1 cellular context compared by ENCODE assay signal in the genomic region with DNA sequence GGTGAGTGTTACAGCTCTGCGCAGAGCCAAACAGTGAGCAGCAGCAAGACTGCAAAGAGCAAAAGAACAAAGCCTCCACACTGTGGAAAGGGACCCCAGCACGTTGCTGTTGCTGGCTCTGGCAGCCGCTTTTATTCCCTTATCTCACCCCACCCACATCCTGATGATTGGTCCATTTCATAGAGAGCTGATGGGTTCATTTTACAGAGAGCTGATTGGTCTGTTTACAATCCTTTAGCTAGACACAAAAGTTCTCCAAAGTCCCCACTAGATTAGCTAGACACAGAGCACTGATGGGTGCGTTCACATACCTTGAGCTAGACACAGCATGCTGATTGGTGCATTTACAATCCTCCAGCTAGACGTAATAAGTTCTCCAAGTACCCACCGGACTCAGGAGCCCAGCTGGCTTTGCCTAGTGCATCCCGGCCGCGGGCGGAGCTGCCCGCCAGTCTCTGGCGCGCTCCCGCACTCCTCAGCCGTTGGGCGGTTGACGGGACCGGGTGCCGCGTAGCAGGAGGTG.
TF ChIP-seq lines count a peak whose summit lies in the region.

No MANE protein-coding gene starts in this region.

TF ChIP-seq in SK-N-SH, 30 proteins besides CTCF, POLR2A, EP300 and RAD21:
- TF ChIP-seq RCOR1 (IDR thresholded peaks at IDR 0.05; ENCODE audit: low read length) (0 out of 2 replicates have a peak, but pooled peaks have one; percentile 10), POLR2AphosphoS5 (IDR thresholded peaks at IDR 0.05; ENCODE audit: low read depth, low read length) (peak; percentile 44; the same call in 1 of the 2 replicates)
- TF ChIP-seq, protein P1, sequence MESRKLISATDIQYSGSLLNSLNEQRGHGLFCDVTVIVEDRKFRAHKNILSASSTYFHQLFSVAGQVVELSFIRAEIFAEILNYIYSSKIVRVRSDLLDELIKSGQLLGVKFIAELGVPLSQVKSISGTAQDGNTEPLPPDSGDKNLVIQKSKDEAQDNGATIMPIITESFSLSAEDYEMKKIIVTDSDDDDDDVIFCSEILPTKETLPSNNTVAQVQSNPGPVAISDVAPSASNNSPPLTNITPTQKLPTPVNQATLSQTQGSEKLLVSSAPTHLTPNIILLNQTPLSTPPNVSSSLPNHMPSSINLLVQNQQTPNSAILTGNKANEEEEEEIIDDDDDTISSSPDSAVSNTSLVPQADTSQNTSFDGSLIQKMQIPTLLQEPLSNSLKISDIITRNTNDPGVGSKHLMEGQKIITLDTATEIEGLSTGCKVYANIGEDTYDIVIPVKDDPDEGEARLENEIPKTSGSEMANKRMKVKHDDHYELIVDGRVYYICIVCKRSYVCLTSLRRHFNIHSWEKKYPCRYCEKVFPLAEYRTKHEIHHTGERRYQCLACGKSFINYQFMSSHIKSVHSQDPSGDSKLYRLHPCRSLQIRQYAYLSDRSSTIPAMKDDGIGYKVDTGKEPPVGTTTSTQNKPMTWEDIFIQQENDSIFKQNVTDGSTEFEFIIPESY (IDR thresholded peaks at IDR 0.05; ENCODE audit: borderline replicate concordance, low read depth): 0 out of 2 replicates have a peak, but pooled peaks have one; percentile 21
- TF ChIP-seq, protein P2, sequence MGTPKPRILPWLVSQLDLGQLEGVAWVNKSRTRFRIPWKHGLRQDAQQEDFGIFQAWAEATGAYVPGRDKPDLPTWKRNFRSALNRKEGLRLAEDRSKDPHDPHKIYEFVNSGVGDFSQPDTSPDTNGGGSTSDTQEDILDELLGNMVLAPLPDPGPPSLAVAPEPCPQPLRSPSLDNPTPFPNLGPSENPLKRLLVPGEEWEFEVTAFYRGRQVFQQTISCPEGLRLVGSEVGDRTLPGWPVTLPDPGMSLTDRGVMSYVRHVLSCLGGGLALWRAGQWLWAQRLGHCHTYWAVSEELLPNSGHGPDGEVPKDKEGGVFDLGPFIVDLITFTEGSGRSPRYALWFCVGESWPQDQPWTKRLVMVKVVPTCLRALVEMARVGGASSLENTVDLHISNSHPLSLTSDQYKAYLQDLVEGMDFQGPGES (IDR thresholded peaks at IDR 0.05; ENCODE audit: low read depth, low read length): peak; percentile 28; the same call in 1 of the 2 replicates
- TF ChIP-seq, protein P3, sequence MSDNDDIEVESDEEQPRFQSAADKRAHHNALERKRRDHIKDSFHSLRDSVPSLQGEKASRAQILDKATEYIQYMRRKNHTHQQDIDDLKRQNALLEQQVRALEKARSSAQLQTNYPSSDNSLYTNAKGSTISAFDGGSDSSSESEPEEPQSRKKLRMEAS (IDR thresholded peaks at IDR 0.05; ENCODE audit: low read depth): 0 out of 2 replicates have a peak, but pooled peaks have one; percentile 15
